ENCODE assay signal across 20 cellular contexts in the genomic region with DNA sequence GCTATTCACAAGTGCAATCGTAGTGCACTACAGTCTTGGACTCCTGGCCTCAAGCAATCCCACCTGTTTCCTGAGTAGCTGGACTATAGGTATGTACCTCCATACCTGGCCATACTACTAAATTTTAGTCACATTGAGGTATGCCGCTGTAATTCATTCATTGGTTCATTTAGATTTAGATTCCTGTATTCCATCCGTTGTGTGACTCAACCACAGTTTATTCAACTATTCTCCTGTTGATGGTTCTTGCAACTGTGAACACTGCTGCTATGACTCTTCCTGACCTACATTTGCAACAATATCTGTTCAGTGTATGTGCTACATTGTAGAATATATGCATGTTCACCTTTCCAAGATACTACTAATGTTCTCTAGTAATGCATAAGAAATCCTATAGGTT. TPM values are rescaled to one million over a fixed set of nuclear protein-coding genes. Genes with fewer than 3 reads are reported as not detected.
"Had no signal": no experiment of that assay in that cellular context is flagged by ENCODE, and none has a peak within 500 bp of the region (broad histone marks: within the 10 kb centered on the region; RNA-seq: fewer than 3 reads in every experiment).

No MANE protein-coding gene starts in this region.

- H3K27ac ChIP-seq: epithelial cell of prostate, thyroid gland, vagina had no signal

- ATAC-seq: natural killer cell; stimulated activated naive CD8-positive, alpha-beta T cell treated with anti-CD3 and anti-CD28 coated beads, Interleukin-15, Interleukin-2, amounts not matched to agents 100 U/mL and 50 U/mL, for 24 hours had no signal

- H3K4me3 Mint-ChIP-seq: natural killer cell, neural crest cell had no signal

- H3K9me3 ChIP-seq: esophagus muscularis mucosa, sigmoid colon, suprapubic skin, thyroid gland, upper lobe of left lung, vagina had no signal

- DNase-seq: cortex of kidney; dorsolateral prefrontal cortex; effector CD8-positive, alpha-beta T cell; kidney glomerular epithelial cell; natural killer cell; posterior cingulate gyrus; sigmoid colon; stimulated activated CD4-positive, alpha-beta T cell treated with anti-CD3 and anti-CD28 coated beads, Interleukin-12 subunit alpha, Interleukin-12 subunit beta, amount 100 ng/mL, for 4 hours; stimulated activated CD4-positive, alpha-beta T cell treated with anti-CD3 and anti-CD28 coated beads, Interleukin-2, amount 100 ng/mL, for 48 hours; stimulated activated naive CD8-positive, alpha-beta T cell treated with anti-CD3 and anti-CD28 coated beads, Interleukin-15, Interleukin-2, amounts not matched to agents 100 U/mL and 50 U/mL, for 24 hours; thyroid gland; upper lobe of left lung had no signal

- H3K27ac Mint-ChIP-seq: natural killer cell had no signal

- H3K36me3 ChIP-seq: esophagus muscularis mucosa, sigmoid colon, suprapubic skin, thyroid gland, upper lobe of left lung, vagina had no signal

- H3K9me3 Mint-ChIP-seq: natural killer cell had no signal

- H3K4me1 Mint-ChIP-seq: natural killer cell had no signal

- H3K4me3 ChIP-seq: dorsolateral prefrontal cortex, esophagus muscularis mucosa, hepatocyte, sigmoid colon, skin epidermis, suprapubic skin, thyroid gland, upper lobe of left lung, vagina had no signal

- H3K36me3 Mint-ChIP-seq: natural killer cell had no signal

- H3K4me1 ChIP-seq: vagina had no signal

- H3K27me3 ChIP-seq: dorsolateral prefrontal cortex, esophagus muscularis mucosa, hepatocyte, sigmoid colon, suprapubic skin, thyroid gland, upper lobe of left lung, vagina had no signal

RNA-seq across cellular contexts. Expression of gene EIF5AL1, which starts 58.9 kb away (rescaled TPM):
- total RNA-seq: osteocyte, vagina had no signal
